In genomic region chr7:70698219-70698832, GRCh38 we compare ENCODE assay signal across 9 cellular contexts.
DNase-seq lines count a peak whose midpoint lies in the region; ATAC-seq and TF ChIP-seq lines count a peak whose summit lies in the region.
"Had no signal": no experiment of that assay in that cellular context is flagged by ENCODE, and none has a peak within 500 bp of the region (broad histone marks: within the 10 kb centered on the region; RNA-seq: fewer than 3 reads in every experiment).

No MANE protein-coding gene starts in this region.

- no peaks in the 10 kb centered on the region for H3K36me3 ChIP-seq in right lobe of liver
- H3K36me3 ChIP-seq: SJSA1 had no signal

- peaks cover 6% of the 10 kb centered on the region for H3K36me3 Mint-ChIP-seq in CD4-positive, alpha-beta T cell (ENCODE audit: low read depth)

- ATAC-seq in CD4-positive, alpha-beta T cell (ENCODE audit: poor library complexity): no peak
- ATAC-seq in right lobe of liver (peak in 3 of 4 donors; percentile 13 to 33 (median 29)), GM21423 (IDR thresholded peaks at IDR 0.05; ENCODE audit: unreplicated experiment) (no peak), HG03432 (IDR thresholded peaks at IDR 0.05; ENCODE audit: unreplicated experiment) (no peak), HG03354 (IDR thresholded peaks at IDR 0.05; ENCODE audit: poor library complexity, severe bottlenecking, unreplicated experiment) (no peak)

- DNase-seq in CD4-positive, alpha-beta T cell: peak in 1 of 10 experiments; percentile 10
- DNase-seq in H4 (ENCODE audit: low spot score) (peak; percentile 69), NCI-H345 treated with DMSO at 0.1 percent for 48 hours (lab: John Stamatoyannopoulos, UW; ENCODE audit: unreplicated experiment) (peak; percentile 34), cardiac fibroblast (ENCODE audit: low read depth in 2 of 2) (peak; percentile 73 to 76), right lobe of liver (no peak)

- H3K9me3 ChIP-seq in CD4-positive, alpha-beta T cell (ENCODE audit: control insufficient read depth, low read length): no peaks in the 10 kb centered on the region
- no peaks in the 10 kb centered on the region for H3K9me3 ChIP-seq in right lobe of liver
- H3K9me3 ChIP-seq: SJSA1 had no signal

- intact Hi-C loops in CD4-positive, alpha-beta T cell (cut with DNase I, micrococcal nuclease): loop anchor here (1.0 to 10.0 kb wide), 6 partner anchors 50 to 656 kb away; no protein-coding TSS in a partner anchor
- intact Hi-C loops in right lobe of liver (cut with DNase I): loop anchor here in 1 of 2 donors (10.0 kb wide), 1 partner anchor 104 kb away; no protein-coding TSS in a partner anchor

- 6% methylated on average over 2 of the region's 2 CpGs for WGBS in right lobe of liver (ENCODE audit: insufficient coverage, low coverage, low lambda C conversion rate, missing lambda C conversion rate)

- H3K27ac Mint-ChIP-seq in CD4-positive, alpha-beta T cell: no peak overlapping the region

- H3K4me1 ChIP-seq in right lobe of liver: peaks cover 0 to 16% (median 0%) of the 10 kb centered on the region in 4 donors

- no peak overlapping the region for H3K4me3 ChIP-seq in cardiac fibroblast (replicated peaks in 1 of 2; ENCODE audit: low read depth in 2 of 2, low read length in 2 of 2)
- no peak overlapping the region for H3K4me3 ChIP-seq in right lobe of liver
- H3K4me3 ChIP-seq: SJSA1 had no signal

- H3K4me1 Mint-ChIP-seq in CD4-positive, alpha-beta T cell (ENCODE audit: low read depth): peaks cover 31% of the 10 kb centered on the region

- POLR2A ChIA-PET in CD4-positive, alpha-beta T cell (lab: Charles Lee): interaction anchor here (1.1 kb wide), 1 partner anchor 16 kb away, joined by 3 read pairs; no protein-coding TSS in a partner anchor

- no peak overlapping the region for H3K27ac ChIP-seq in CD4-positive, alpha-beta T cell (ENCODE audit: low read depth, low read length)
- H3K27ac ChIP-seq in right lobe of liver: no peak overlapping the region
- H3K27ac ChIP-seq: SJSA1 had no signal

- CTCF ChIA-PET in CD4-positive, alpha-beta T cell (lab: Charles Lee): interaction anchor here (1.3 to 1.6 kb wide), 4 partner anchors 48 to 113 kb away, joined by 3 to 5 read pairs (median 4); no protein-coding TSS in a partner anchor

- TF ChIP-seq CTCF in CD4-positive, alpha-beta T cell (IDR thresholded peaks at IDR 0.05): peak; percentile 67
- TF ChIP-seq CTCF in cardiac fibroblast (IDR thresholded peaks at IDR 0.05; ENCODE audit: low read depth, low read length) (peak; percentile 84), right lobe of liver (IDR thresholded peaks at IDR 0.05) (peak; percentile 86 to 89 (median 88))

- no peaks in the 10 kb centered on the region for H3K9me3 Mint-ChIP-seq in CD4-positive, alpha-beta T cell

- H3K27me3 Mint-ChIP-seq in CD4-positive, alpha-beta T cell: peaks cover 35% of the 10 kb centered on the region

- H3K27me3 ChIP-seq in CD4-positive, alpha-beta T cell (ENCODE audit: control insufficient read depth, insufficient read depth, low read length): peaks cover 23% of the 10 kb centered on the region
- no peaks in the 10 kb centered on the region for H3K27me3 ChIP-seq in right lobe of liver

- no peak for TF ChIP-seq POLR2A in right lobe of liver (IDR thresholded peaks at IDR 0.05)

- peak overlapping the region; percentile 17 for H3K4me3 Mint-ChIP-seq in CD4-positive, alpha-beta T cell

Comparison
In these comparisons a context has a peak if more than half of its experiments do, and no peak if none do; other contexts are left out.
1. ATAC-seq: peak in right lobe of liver (3 of 4); none in CD4-positive, alpha-beta T cell (single experiment), GM21423 (single experiment), HG03432 (single experiment) and HG03354 (single experiment).
2. DNase-seq: peak in H4 (single experiment), NCI-H345 treated with DMSO at 0.1 percent for 48 hours (single experiment) and cardiac fibroblast (2 of 2); none in right lobe of liver (0 of 3).
3. Peak in every context shown above with its lines, with median percentiles within 50 percentile points of each other: CTCF ChIP-seq.